Comparison of ENCODE assay signal across 1 cellular context in the genomic region with DNA sequence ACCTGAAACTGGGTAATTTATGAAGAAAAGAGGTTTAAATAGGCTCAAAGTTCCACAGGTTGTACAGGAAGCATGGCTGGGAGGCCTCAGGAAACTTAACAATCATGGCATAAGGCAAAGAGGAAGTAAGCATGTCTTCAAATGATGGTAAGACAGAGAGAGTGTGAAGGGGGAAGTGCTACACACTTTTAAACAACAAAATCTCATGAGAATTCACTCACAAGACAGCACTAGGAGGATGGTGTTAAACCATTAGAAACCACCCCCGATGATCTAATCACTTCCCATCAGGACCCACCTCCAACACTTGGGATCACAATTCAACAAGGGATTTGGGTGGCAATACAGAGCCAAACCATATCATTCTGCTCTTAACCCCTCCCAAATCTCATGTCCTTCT.
TF ChIP-seq lines count a peak whose summit lies in the region.

No MANE protein-coding gene starts in this region.

TF ChIP-seq in K562, 482 proteins besides CTCF, POLR2A, EP300 and RAD21 (continued from another document and continues in another):
- TF ChIP-seq, protein P1, sequence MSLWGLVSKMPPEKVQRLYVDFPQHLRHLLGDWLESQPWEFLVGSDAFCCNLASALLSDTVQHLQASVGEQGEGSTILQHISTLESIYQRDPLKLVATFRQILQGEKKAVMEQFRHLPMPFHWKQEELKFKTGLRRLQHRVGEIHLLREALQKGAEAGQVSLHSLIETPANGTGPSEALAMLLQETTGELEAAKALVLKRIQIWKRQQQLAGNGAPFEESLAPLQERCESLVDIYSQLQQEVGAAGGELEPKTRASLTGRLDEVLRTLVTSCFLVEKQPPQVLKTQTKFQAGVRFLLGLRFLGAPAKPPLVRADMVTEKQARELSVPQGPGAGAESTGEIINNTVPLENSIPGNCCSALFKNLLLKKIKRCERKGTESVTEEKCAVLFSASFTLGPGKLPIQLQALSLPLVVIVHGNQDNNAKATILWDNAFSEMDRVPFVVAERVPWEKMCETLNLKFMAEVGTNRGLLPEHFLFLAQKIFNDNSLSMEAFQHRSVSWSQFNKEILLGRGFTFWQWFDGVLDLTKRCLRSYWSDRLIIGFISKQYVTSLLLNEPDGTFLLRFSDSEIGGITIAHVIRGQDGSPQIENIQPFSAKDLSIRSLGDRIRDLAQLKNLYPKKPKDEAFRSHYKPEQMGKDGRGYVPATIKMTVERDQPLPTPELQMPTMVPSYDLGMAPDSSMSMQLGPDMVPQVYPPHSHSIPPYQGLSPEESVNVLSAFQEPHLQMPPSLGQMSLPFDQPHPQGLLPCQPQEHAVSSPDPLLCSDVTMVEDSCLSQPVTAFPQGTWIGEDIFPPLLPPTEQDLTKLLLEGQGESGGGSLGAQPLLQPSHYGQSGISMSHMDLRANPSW (CRISPR knock-in tag; IDR thresholded peaks at IDR 0.05), result no peak
- TF ChIP-seq ZNF253 (CRISPR knock-in tag; conservative IDR thresholded peaks at IDR 0.05), result no peak
- no peak for TF ChIP-seq ZNF263 (CRISPR knock-in tag; IDR thresholded peaks at IDR 0.05; ENCODE audit: borderline replicate concordance)
- TF ChIP-seq CBX1 (IDR thresholded peaks at IDR 0.05; ENCODE audit: low read depth), result no peak
- TF ChIP-seq MTA3 (IDR thresholded peaks at IDR 0.05; ENCODE audit: borderline replicate concordance), result peak; percentile 36; the same call in 1 of the 2 replicates
- TF ChIP-seq ZNF324 (CRISPR knock-in tag; IDR thresholded peaks at IDR 0.05), result no peak
- no peak for TF ChIP-seq PHB2 (IDR thresholded peaks at IDR 0.05; ENCODE audit: low read depth)
- TF ChIP-seq, protein P2, sequence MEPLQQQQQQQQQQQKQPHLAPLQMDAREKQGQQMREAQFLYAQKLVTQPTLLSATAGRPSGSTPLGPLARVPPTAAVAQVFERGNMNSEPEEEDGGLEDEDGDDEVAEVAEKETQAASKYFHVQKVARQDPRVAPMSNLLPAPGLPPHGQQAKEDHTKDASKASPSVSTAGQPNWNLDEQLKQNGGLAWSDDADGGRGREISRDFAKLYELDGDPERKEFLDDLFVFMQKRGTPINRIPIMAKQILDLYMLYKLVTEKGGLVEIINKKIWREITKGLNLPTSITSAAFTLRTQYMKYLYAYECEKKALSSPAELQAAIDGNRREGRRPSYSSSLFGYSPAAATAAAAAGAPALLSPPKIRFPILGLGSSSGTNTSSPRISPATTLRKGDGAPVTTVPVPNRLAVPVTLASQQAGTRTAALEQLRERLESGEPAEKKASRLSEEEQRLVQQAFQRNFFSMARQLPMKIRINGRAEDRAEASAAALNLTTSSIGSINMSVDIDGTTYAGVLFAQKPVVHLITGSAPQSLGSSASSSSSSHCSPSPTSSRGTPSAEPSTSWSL (CRISPR knock-in tag; IDR thresholded peaks at IDR 0.05; ENCODE audit: borderline replicate concordance), result no peak
- TF ChIP-seq SAP30 (IDR thresholded peaks at IDR 0.05; ENCODE audit: borderline replicate concordance, insufficient read depth, low read depth, low read length, poor library complexity, severe bottlenecking), result no peak
- TF ChIP-seq, protein P3, sequence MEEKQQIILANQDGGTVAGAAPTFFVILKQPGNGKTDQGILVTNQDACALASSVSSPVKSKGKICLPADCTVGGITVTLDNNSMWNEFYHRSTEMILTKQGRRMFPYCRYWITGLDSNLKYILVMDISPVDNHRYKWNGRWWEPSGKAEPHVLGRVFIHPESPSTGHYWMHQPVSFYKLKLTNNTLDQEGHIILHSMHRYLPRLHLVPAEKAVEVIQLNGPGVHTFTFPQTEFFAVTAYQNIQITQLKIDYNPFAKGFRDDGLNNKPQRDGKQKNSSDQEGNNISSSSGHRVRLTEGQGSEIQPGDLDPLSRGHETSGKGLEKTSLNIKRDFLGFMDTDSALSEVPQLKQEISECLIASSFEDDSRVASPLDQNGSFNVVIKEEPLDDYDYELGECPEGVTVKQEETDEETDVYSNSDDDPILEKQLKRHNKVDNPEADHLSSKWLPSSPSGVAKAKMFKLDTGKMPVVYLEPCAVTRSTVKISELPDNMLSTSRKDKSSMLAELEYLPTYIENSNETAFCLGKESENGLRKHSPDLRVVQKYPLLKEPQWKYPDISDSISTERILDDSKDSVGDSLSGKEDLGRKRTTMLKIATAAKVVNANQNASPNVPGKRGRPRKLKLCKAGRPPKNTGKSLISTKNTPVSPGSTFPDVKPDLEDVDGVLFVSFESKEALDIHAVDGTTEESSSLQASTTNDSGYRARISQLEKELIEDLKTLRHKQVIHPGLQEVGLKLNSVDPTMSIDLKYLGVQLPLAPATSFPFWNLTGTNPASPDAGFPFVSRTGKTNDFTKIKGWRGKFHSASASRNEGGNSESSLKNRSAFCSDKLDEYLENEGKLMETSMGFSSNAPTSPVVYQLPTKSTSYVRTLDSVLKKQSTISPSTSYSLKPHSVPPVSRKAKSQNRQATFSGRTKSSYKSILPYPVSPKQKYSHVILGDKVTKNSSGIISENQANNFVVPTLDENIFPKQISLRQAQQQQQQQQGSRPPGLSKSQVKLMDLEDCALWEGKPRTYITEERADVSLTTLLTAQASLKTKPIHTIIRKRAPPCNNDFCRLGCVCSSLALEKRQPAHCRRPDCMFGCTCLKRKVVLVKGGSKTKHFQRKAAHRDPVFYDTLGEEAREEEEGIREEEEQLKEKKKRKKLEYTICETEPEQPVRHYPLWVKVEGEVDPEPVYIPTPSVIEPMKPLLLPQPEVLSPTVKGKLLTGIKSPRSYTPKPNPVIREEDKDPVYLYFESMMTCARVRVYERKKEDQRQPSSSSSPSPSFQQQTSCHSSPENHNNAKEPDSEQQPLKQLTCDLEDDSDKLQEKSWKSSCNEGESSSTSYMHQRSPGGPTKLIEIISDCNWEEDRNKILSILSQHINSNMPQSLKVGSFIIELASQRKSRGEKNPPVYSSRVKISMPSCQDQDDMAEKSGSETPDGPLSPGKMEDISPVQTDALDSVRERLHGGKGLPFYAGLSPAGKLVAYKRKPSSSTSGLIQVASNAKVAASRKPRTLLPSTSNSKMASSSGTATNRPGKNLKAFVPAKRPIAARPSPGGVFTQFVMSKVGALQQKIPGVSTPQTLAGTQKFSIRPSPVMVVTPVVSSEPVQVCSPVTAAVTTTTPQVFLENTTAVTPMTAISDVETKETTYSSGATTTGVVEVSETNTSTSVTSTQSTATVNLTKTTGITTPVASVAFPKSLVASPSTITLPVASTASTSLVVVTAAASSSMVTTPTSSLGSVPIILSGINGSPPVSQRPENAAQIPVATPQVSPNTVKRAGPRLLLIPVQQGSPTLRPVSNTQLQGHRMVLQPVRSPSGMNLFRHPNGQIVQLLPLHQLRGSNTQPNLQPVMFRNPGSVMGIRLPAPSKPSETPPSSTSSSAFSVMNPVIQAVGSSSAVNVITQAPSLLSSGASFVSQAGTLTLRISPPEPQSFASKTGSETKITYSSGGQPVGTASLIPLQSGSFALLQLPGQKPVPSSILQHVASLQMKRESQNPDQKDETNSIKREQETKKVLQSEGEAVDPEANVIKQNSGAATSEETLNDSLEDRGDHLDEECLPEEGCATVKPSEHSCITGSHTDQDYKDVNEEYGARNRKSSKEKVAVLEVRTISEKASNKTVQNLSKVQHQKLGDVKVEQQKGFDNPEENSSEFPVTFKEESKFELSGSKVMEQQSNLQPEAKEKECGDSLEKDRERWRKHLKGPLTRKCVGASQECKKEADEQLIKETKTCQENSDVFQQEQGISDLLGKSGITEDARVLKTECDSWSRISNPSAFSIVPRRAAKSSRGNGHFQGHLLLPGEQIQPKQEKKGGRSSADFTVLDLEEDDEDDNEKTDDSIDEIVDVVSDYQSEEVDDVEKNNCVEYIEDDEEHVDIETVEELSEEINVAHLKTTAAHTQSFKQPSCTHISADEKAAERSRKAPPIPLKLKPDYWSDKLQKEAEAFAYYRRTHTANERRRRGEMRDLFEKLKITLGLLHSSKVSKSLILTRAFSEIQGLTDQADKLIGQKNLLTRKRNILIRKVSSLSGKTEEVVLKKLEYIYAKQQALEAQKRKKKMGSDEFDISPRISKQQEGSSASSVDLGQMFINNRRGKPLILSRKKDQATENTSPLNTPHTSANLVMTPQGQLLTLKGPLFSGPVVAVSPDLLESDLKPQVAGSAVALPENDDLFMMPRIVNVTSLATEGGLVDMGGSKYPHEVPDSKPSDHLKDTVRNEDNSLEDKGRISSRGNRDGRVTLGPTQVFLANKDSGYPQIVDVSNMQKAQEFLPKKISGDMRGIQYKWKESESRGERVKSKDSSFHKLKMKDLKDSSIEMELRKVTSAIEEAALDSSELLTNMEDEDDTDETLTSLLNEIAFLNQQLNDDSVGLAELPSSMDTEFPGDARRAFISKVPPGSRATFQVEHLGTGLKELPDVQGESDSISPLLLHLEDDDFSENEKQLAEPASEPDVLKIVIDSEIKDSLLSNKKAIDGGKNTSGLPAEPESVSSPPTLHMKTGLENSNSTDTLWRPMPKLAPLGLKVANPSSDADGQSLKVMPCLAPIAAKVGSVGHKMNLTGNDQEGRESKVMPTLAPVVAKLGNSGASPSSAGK (IDR thresholded peaks at IDR 0.05), result peak; percentile 71
- TF ChIP-seq HSF4 (CRISPR knock-in tag; IDR thresholded peaks at IDR 0.05; ENCODE audit: borderline replicate concordance), result no peak
- no peak for TF ChIP-seq ZBTB1 (CRISPR knock-in tag; IDR thresholded peaks at IDR 0.05; ENCODE audit: borderline replicate concordance, low read depth)
- no peak for TF ChIP-seq MBD2 (IDR thresholded peaks at IDR 0.05; ENCODE audit: borderline replicate concordance, low read depth)
- TF ChIP-seq, protein P4, sequence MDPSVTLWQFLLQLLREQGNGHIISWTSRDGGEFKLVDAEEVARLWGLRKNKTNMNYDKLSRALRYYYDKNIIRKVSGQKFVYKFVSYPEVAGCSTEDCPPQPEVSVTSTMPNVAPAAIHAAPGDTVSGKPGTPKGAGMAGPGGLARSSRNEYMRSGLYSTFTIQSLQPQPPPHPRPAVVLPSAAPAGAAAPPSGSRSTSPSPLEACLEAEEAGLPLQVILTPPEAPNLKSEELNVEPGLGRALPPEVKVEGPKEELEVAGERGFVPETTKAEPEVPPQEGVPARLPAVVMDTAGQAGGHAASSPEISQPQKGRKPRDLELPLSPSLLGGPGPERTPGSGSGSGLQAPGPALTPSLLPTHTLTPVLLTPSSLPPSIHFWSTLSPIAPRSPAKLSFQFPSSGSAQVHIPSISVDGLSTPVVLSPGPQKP (CRISPR knock-in tag; IDR thresholded peaks at IDR 0.05), result no peak
- no peak for TF ChIP-seq MYC (IDR thresholded peaks at IDR 0.05; ENCODE audit: low read depth, low read length)
- TF ChIP-seq MYC (CRISPR knock-in tag; IDR thresholded peaks at IDR 0.05; ENCODE audit: borderline replicate concordance, low read depth), result no peak
- TF ChIP-seq, protein P5, sequence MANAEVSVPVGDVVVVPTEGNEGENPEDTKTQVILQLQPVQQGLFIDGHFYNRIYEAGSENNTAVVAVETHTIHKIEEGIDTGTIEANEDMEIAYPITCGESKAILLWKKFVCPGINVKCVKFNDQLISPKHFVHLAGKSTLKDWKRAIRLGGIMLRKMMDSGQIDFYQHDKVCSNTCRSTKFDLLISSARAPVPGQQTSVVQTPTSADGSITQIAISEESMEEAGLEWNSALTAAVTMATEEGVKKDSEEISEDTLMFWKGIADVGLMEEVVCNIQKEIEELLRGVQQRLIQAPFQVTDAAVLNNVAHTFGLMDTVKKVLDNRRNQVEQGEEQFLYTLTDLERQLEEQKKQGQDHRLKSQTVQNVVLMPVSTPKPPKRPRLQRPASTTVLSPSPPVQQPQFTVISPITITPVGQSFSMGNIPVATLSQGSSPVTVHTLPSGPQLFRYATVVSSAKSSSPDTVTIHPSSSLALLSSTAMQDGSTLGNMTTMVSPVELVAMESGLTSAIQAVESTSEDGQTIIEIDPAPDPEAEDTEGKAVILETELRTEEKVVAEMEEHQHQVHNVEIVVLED (CRISPR knock-in tag; IDR thresholded peaks at IDR 0.05), result 0 out of 2 replicates have a peak, but pooled peaks have one; percentile 26
- TF ChIP-seq, protein P6, sequence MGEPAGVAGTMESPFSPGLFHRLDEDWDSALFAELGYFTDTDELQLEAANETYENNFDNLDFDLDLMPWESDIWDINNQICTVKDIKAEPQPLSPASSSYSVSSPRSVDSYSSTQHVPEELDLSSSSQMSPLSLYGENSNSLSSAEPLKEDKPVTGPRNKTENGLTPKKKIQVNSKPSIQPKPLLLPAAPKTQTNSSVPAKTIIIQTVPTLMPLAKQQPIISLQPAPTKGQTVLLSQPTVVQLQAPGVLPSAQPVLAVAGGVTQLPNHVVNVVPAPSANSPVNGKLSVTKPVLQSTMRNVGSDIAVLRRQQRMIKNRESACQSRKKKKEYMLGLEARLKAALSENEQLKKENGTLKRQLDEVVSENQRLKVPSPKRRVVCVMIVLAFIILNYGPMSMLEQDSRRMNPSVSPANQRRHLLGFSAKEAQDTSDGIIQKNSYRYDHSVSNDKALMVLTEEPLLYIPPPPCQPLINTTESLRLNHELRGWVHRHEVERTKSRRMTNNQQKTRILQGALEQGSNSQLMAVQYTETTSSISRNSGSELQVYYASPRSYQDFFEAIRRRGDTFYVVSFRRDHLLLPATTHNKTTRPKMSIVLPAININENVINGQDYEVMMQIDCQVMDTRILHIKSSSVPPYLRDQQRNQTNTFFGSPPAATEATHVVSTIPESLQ (CRISPR knock-in tag; IDR thresholded peaks at IDR 0.05), result no peak
- no peak for TF ChIP-seq ILK (tag; IDR thresholded peaks at IDR 0.05; ENCODE audit: borderline replicate concordance, low read depth)
- TF ChIP-seq C11orf30 (IDR thresholded peaks at IDR 0.05; ENCODE audit: low read depth), result no peak
- TF ChIP-seq SIN3A (IDR thresholded peaks at IDR 0.05; ENCODE audit: borderline replicate concordance in 2 of 2, control insufficient read depth in 1 of 2, low read depth in 2 of 2, low read length in 2 of 2), result no peak
- no peak for TF ChIP-seq PTBP1 (IDR thresholded peaks at IDR 0.05; ENCODE audit: low read depth, low read length)
- TF ChIP-seq, protein P7, sequence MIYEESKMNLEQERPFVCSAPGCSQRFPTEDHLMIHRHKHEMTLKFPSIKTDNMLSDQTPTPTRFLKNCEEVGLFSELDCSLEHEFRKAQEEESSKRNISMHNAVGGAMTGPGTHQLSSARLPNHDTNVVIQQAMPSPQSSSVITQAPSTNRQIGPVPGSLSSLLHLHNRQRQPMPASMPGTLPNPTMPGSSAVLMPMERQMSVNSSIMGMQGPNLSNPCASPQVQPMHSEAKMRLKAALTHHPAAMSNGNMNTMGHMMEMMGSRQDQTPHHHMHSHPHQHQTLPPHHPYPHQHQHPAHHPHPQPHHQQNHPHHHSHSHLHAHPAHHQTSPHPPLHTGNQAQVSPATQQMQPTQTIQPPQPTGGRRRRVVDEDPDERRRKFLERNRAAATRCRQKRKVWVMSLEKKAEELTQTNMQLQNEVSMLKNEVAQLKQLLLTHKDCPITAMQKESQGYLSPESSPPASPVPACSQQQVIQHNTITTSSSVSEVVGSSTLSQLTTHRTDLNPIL (CRISPR knock-in tag; IDR thresholded peaks at IDR 0.05), result no peak
- no peak for TF ChIP-seq MEIS2 (IDR thresholded peaks at IDR 0.05; ENCODE audit: partially characterized antibody)
- peak; percentile 67 for TF ChIP-seq SMARCE1 (IDR thresholded peaks at IDR 0.05)
